Comparison of ENCODE assay signal across 1 cellular context in genomic region chr20:44547419-44547818, GRCh38.
TF ChIP-seq lines count a peak whose summit lies in the region.

No MANE protein-coding gene starts in this region.

TF ChIP-seq in IMR-90, 13 proteins besides CTCF, POLR2A, EP300 and RAD21:
- TF ChIP-seq RFX5 (IDR thresholded peaks at IDR 0.05; ENCODE audit: low read depth, low read length), result no peak
